Comparison of ENCODE assay signal across 14 cellular contexts in the genomic region with DNA sequence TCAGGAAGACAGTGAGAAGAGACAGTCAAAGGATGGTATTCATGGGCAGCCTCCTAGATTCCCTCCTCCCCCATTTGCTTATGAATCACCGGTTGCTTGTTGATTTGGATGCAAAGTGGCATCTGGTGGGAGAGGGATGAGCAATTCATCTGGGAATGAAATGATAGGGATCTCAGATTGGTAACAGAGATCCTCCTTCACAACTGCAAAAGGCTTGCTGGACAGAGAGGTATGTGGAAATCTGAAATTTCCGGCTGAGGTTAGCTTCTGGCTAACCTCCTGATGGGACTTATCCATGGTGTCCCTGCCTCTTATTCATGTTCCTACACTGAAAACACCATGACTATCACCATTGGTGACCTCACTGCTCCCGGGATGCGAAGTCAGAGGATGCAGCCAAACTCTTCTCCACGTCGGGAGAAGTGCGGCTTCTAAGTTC. TPM values are rescaled to one million over a fixed set of nuclear protein-coding genes. Genes with fewer than 3 reads are reported as not detected.
DNase-seq lines count a peak whose midpoint lies in the region; ATAC-seq, FAIRE-seq and TF ChIP-seq lines count a peak whose summit lies in the region.
"Had no signal": no experiment of that assay in that cellular context is flagged by ENCODE, and none has a peak within 500 bp of the region (broad histone marks: within the 10 kb centered on the region; RNA-seq: fewer than 3 reads in every experiment).

No MANE protein-coding gene starts in this region.

- intact Hi-C loops in naive thymus-derived CD4-positive, alpha-beta T cell (cut with micrococcal nuclease), result no loop called here
- intact Hi-C loops in natural killer cell (cut with micrococcal nuclease), result no loop called here
- intact Hi-C loops in thyroid gland (cut with DNase I), result no loop called here

- H3K4me1 Mint-ChIP-seq in astrocyte (ENCODE audit: low read depth, unreplicated experiment) (peaks cover 53% of the 10 kb centered on the region), natural killer cell (peaks cover 19 to 29% of the 10 kb centered on the region in 2 donors)
- no peaks in the 10 kb centered on the region for H3K4me1 Mint-ChIP-seq in naive thymus-derived CD4-positive, alpha-beta T cell
- H3K4me1 Mint-ChIP-seq: CD4-positive, CD25-positive, alpha-beta regulatory T cell had no signal

- no peak overlapping the region for H3K9ac ChIP-seq in astrocyte (ENCODE audit: low read length)

- H3K4me3 Mint-ChIP-seq in astrocyte (ENCODE audit: unreplicated experiment) (peak overlapping the region; percentile 66), natural killer cell (no peak overlapping the region)
- no peak overlapping the region for H3K4me3 Mint-ChIP-seq in naive thymus-derived CD4-positive, alpha-beta T cell
- H3K4me3 Mint-ChIP-seq: activated naive CD8-positive, alpha-beta T cell treated with anti-CD3 and anti-CD28 coated beads, Interleukin-2, amount 50 U/mL, for 24 hours; CD4-positive, CD25-positive, alpha-beta regulatory T cell had no signal

- H3K36me3 Mint-ChIP-seq in astrocyte (ENCODE audit: low read depth, unreplicated experiment), result peaks cover 3% of the 10 kb centered on the region
- no peaks in the 10 kb centered on the region for H3K36me3 Mint-ChIP-seq in naive thymus-derived CD4-positive, alpha-beta T cell
- H3K36me3 Mint-ChIP-seq in natural killer cell, result no peaks in the 10 kb centered on the region
- H3K36me3 Mint-ChIP-seq: CD4-positive, CD25-positive, alpha-beta regulatory T cell had no signal

- no peaks in the 10 kb centered on the region for H3K9me3 ChIP-seq in astrocyte (ENCODE audit: insufficient read depth, low read depth, low read length)
- no peaks in the 10 kb centered on the region for H3K9me3 ChIP-seq in naive thymus-derived CD4-positive, alpha-beta T cell (ENCODE audit: control insufficient read depth in 2 of 3, low read length in 3 of 3)
- no peaks in the 10 kb centered on the region for H3K9me3 ChIP-seq in thyroid gland
- H3K9me3 ChIP-seq: prostate gland, suprapubic skin had no signal

- H3K4me1 ChIP-seq in astrocyte (ENCODE audit: insufficient read depth, low read length) (peaks cover 13% of the 10 kb centered on the region), thyroid gland (peaks cover 0 to 12% of the 10 kb centered on the region in 2 donors)
- H3K4me1 ChIP-seq in naive thymus-derived CD4-positive, alpha-beta T cell (ENCODE audit: control insufficient read depth in 2 of 2, insufficient read depth in 2 of 2, low read length in 2 of 2), result no peaks in the 10 kb centered on the region
- H3K4me1 ChIP-seq: prostate gland had no signal

- DNase-seq in AG10803 (ENCODE audit: low read depth) (peak; percentile 96), HTR-8/SVneo (ENCODE audit: insufficient read length, low spot score) (peak; percentile 63), astrocyte (ENCODE audit: low read depth) (peak; percentile 67), islet precursor cell (peak; percentile 92), SHP77 (lab: John Stamatoyannopoulos, UW) (no peak), natural killer cell (no peak), thyroid gland (no peak)
- no peak for DNase-seq in naive thymus-derived CD4-positive, alpha-beta T cell
- DNase-seq: activated naive CD8-positive, alpha-beta T cell treated with anti-CD3 and anti-CD28 coated beads, Interleukin-2, amount 50 U/mL, for 24 hours; CD4-positive, CD25-positive, alpha-beta regulatory T cell had no signal

- TF ChIP-seq CTCF in AG10803 (conservative IDR thresholded peaks at IDR 0.05; ENCODE audit: low read length) (no peak), astrocyte (IDR thresholded peaks at IDR 0.05; ENCODE audit: insufficient read depth, low read depth, low read length) (no peak), natural killer cell (IDR thresholded peaks at IDR 0.05) (no peak), thyroid gland (IDR thresholded peaks at IDR 0.05) (no peak)

- H3K9me3 Mint-ChIP-seq in astrocyte (ENCODE audit: unreplicated experiment) (peaks cover 2% of the 10 kb centered on the region), natural killer cell (no peaks in the 10 kb centered on the region)
- H3K9me3 Mint-ChIP-seq in naive thymus-derived CD4-positive, alpha-beta T cell, result no peaks in the 10 kb centered on the region
- H3K9me3 Mint-ChIP-seq: activated naive CD8-positive, alpha-beta T cell treated with anti-CD3 and anti-CD28 coated beads, Interleukin-2, amount 50 U/mL, for 24 hours; CD4-positive, CD25-positive, alpha-beta regulatory T cell had no signal

- peak overlapping the region; percentile 42 for H3K4me2 ChIP-seq in astrocyte (ENCODE audit: low read length)

- H3K79me2 ChIP-seq in astrocyte (ENCODE audit: insufficient read depth, low read length), result no peaks in the 10 kb centered on the region

- no peaks in the 10 kb centered on the region for H4K20me1 ChIP-seq in astrocyte (ENCODE audit: insufficient read depth, low read length)

- 75 to 79% methylated on average over 7 of the region's 7 CpGs for WGBS in thyroid gland, 2 donors

- FAIRE-seq in HTR-8/SVneo (lab: Jason Lieb, UNC), result no peak
- peak; percentile 100 for FAIRE-seq in astrocyte (lab: Jason Lieb, UNC)
- FAIRE-seq: endometrium, GM12878 had no signal

- CTCF ChIA-PET in naive thymus-derived CD4-positive, alpha-beta T cell (lab: Charles Lee), result no interaction called here

- ATAC-seq in naive thymus-derived CD4-positive, alpha-beta T cell, result no peak
- no peak for ATAC-seq in natural killer cell
- ATAC-seq: activated naive CD8-positive, alpha-beta T cell treated with anti-CD3 and anti-CD28 coated beads, Interleukin-2, amount 50 U/mL, for 24 hours; GM12878 had no signal

- H2AFZ ChIP-seq in astrocyte (ENCODE audit: low read depth, low read length), result no peak overlapping the region

- no peak for TF ChIP-seq POLR2A in thyroid gland (IDR thresholded peaks at IDR 0.05)

- no peak overlapping the region for H3K27ac ChIP-seq in astrocyte (ENCODE audit: low read depth, low read length)
- no peak overlapping the region for H3K27ac ChIP-seq in naive thymus-derived CD4-positive, alpha-beta T cell (ENCODE audit: low read depth, low read length)
- no peak overlapping the region for H3K27ac ChIP-seq in thyroid gland
- H3K27ac ChIP-seq: prostate gland, suprapubic skin had no signal

- H3K27me3 ChIP-seq in astrocyte (ENCODE audit: insufficient read depth, low read length) (peaks cover 2% of the 10 kb centered on the region), thyroid gland (no peaks in the 10 kb centered on the region)
- no peaks in the 10 kb centered on the region for H3K27me3 ChIP-seq in naive thymus-derived CD4-positive, alpha-beta T cell (ENCODE audit: control insufficient read depth in 2 of 2, insufficient read depth in 2 of 2, low read length in 2 of 2)

- POLR2A ChIA-PET in naive thymus-derived CD4-positive, alpha-beta T cell (lab: Charles Lee), result no interaction called here

- H3K36me3 ChIP-seq in astrocyte (ENCODE audit: insufficient read depth, low read length) (no peaks in the 10 kb centered on the region), thyroid gland (no peaks in the 10 kb centered on the region)
- H3K36me3 ChIP-seq in naive thymus-derived CD4-positive, alpha-beta T cell (ENCODE audit: control insufficient read depth in 2 of 3, insufficient read depth in 3 of 3, low read length in 3 of 3), result no peaks in the 10 kb centered on the region
- H3K36me3 ChIP-seq: prostate gland, suprapubic skin had no signal

- H3K27me3 Mint-ChIP-seq in astrocyte (ENCODE audit: low read depth, unreplicated experiment), result peaks cover 2% of the 10 kb centered on the region
- peaks cover 20 to 33% (median 27%) of the 10 kb centered on the region in 5 donors for H3K27me3 Mint-ChIP-seq in naive thymus-derived CD4-positive, alpha-beta T cell
- H3K27me3 Mint-ChIP-seq in natural killer cell (ENCODE audit: low read depth in 2 of 2), result peaks cover 37 to 45% of the 10 kb centered on the region in 2 donors

- no peak overlapping the region for H3K4me3 ChIP-seq in AG10803 (ENCODE audit: low read length)
- no peak overlapping the region for H3K4me3 ChIP-seq in astrocyte (ENCODE audit: insufficient read depth, low read depth, low read length)
- H3K4me3 ChIP-seq in naive thymus-derived CD4-positive, alpha-beta T cell (ENCODE audit: low read length), result no peak overlapping the region
- no peak overlapping the region for H3K4me3 ChIP-seq in thyroid gland (replicated peaks in 1 of 3)
- H3K4me3 ChIP-seq: GM12878, prostate gland, suprapubic skin had no signal

- H3K27ac Mint-ChIP-seq in astrocyte (ENCODE audit: unreplicated experiment), result peak overlapping the region; percentile 62
- H3K27ac Mint-ChIP-seq in naive thymus-derived CD4-positive, alpha-beta T cell, result no peak overlapping the region
- no peak overlapping the region for H3K27ac Mint-ChIP-seq in natural killer cell
- H3K27ac Mint-ChIP-seq: activated naive CD8-positive, alpha-beta T cell treated with anti-CD3 and anti-CD28 coated beads, Interleukin-2, amount 50 U/mL, for 24 hours; CD4-positive, CD25-positive, alpha-beta regulatory T cell had no signal

RNA-seq across cellular contexts. Expression of a gene that starts 48.4 kb away (rescaled TPM):
- total RNA-seq in astrocyte, result 29.9 and 47.1 TPM in 2 replicates
- 1 to 10 TPM in 1 of 5 experiments, under 1 TPM in 4; 0.05 to 1.4 (median 0.40) TPM for total RNA-seq in naive thymus-derived CD4-positive, alpha-beta T cell
- under 1 TPM; 0.14 to 0.15 TPM for polyA plus RNA-seq in naive thymus-derived CD4-positive, alpha-beta T cell
- total RNA-seq in natural killer cell, result 1 to 10 TPM in 1 of 3 donors, under 1 TPM in 2; 0.35 to 1.4 (median 0.88) TPM
- total RNA-seq in thyroid gland, result 100 to 1,000 TPM in 1 of 4 donors, 10 to 100 TPM in 3; 47.7 to 125 (median 56.3) TPM

Comparison
In these comparisons a context has a peak if more than half of its experiments do, and no peak if none do; other contexts are left out.
1. DNase-seq: peak in AG10803 (single experiment), HTR-8/SVneo (single experiment), astrocyte (single experiment) and islet precursor cell (single experiment); none in naive thymus-derived CD4-positive, alpha-beta T cell (0 of 9), SHP77 (0 of 2), natural killer cell (single experiment) and thyroid gland (0 of 2).
2. RNA of a gene that starts 48.4 kb away (total RNA-seq): 47.7 to 125 TPM in thyroid gland and 29.9 to 47.1 TPM in astrocyte; 0.35 to 1.4 TPM in natural killer cell and 0.05 to 1.4 TPM in naive thymus-derived CD4-positive, alpha-beta T cell; every median in the first group is over 10 times any median in the second.